ENCODE assay signal across 1 cellular context in genomic region chr6:170006524-170007467, GRCh38.
TF ChIP-seq lines count a peak whose summit lies in the region.

No MANE protein-coding gene starts in this region.

TF ChIP-seq in H1, 55 proteins besides CTCF, POLR2A, EP300 and RAD21 (continued from another document):
- TF ChIP-seq, protein P1, sequence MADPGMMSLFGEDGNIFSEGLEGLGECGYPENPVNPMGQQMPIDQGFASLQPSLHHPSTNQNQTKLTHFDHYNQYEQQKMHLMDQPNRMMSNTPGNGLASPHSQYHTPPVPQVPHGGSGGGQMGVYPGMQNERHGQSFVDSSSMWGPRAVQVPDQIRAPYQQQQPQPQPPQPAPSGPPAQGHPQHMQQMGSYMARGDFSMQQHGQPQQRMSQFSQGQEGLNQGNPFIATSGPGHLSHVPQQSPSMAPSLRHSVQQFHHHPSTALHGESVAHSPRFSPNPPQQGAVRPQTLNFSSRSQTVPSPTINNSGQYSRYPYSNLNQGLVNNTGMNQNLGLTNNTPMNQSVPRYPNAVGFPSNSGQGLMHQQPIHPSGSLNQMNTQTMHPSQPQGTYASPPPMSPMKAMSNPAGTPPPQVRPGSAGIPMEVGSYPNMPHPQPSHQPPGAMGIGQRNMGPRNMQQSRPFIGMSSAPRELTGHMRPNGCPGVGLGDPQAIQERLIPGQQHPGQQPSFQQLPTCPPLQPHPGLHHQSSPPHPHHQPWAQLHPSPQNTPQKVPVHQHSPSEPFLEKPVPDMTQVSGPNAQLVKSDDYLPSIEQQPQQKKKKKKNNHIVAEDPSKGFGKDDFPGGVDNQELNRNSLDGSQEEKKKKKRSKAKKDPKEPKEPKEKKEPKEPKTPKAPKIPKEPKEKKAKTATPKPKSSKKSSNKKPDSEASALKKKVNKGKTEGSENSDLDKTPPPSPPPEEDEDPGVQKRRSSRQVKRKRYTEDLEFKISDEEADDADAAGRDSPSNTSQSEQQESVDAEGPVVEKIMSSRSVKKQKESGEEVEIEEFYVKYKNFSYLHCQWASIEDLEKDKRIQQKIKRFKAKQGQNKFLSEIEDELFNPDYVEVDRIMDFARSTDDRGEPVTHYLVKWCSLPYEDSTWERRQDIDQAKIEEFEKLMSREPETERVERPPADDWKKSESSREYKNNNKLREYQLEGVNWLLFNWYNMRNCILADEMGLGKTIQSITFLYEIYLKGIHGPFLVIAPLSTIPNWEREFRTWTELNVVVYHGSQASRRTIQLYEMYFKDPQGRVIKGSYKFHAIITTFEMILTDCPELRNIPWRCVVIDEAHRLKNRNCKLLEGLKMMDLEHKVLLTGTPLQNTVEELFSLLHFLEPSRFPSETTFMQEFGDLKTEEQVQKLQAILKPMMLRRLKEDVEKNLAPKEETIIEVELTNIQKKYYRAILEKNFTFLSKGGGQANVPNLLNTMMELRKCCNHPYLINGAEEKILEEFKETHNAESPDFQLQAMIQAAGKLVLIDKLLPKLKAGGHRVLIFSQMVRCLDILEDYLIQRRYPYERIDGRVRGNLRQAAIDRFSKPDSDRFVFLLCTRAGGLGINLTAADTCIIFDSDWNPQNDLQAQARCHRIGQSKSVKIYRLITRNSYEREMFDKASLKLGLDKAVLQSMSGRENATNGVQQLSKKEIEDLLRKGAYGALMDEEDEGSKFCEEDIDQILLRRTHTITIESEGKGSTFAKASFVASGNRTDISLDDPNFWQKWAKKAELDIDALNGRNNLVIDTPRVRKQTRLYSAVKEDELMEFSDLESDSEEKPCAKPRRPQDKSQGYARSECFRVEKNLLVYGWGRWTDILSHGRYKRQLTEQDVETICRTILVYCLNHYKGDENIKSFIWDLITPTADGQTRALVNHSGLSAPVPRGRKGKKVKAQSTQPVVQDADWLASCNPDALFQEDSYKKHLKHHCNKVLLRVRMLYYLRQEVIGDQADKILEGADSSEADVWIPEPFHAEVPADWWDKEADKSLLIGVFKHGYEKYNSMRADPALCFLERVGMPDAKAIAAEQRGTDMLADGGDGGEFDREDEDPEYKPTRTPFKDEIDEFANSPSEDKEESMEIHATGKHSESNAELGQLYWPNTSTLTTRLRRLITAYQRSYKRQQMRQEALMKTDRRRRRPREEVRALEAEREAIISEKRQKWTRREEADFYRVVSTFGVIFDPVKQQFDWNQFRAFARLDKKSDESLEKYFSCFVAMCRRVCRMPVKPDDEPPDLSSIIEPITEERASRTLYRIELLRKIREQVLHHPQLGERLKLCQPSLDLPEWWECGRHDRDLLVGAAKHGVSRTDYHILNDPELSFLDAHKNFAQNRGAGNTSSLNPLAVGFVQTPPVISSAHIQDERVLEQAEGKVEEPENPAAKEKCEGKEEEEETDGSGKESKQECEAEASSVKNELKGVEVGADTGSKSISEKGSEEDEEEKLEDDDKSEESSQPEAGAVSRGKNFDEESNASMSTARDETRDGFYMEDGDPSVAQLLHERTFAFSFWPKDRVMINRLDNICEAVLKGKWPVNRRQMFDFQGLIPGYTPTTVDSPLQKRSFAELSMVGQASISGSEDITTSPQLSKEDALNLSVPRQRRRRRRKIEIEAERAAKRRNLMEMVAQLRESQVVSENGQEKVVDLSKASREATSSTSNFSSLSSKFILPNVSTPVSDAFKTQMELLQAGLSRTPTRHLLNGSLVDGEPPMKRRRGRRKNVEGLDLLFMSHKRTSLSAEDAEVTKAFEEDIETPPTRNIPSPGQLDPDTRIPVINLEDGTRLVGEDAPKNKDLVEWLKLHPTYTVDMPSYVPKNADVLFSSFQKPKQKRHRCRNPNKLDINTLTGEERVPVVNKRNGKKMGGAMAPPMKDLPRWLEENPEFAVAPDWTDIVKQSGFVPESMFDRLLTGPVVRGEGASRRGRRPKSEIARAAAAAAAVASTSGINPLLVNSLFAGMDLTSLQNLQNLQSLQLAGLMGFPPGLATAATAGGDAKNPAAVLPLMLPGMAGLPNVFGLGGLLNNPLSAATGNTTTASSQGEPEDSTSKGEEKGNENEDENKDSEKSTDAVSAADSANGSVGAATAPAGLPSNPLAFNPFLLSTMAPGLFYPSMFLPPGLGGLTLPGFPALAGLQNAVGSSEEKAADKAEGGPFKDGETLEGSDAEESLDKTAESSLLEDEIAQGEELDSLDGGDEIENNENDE (IDR thresholded peaks at IDR 0.05; ENCODE audit: insufficient replicate concordance, low read length): peak; percentile 50
- TF ChIP-seq RNF2 (IDR thresholded peaks at IDR 0.05; ENCODE audit: borderline replicate concordance, low read depth, low read length, missing control alignments, poor library complexity, severe bottlenecking) (no peak), SP1 (IDR thresholded peaks at IDR 0.05; ENCODE audit: low read depth, low read length) (peak; percentile 59; the same call in 1 of the 2 replicates), CREB1 (IDR thresholded peaks at IDR 0.05) (no peak), YY1 (IDR thresholded peaks at IDR 0.05; ENCODE audit: low read depth, low read length) (no peak), KDM5A (IDR thresholded peaks at IDR 0.05; ENCODE audit: low read length) (no peak), TEAD4 (IDR thresholded peaks at IDR 0.05; ENCODE audit: low read depth, low read length) (peak; percentile 81; the same call in 1 of the 2 replicates), SIRT6 (IDR thresholded peaks at IDR 0.05; ENCODE audit: low read length) (no peak), TCF12 (IDR thresholded peaks at IDR 0.05; ENCODE audit: low read depth, low read length) (peak; percentile 83; the same call in 1 of the 2 replicates), RBBP5 (IDR thresholded peaks at IDR 0.05; ENCODE audit: borderline replicate concordance, low read depth, low read length) (peak; percentile 41; the same call in 1 of the 2 replicates), POU5F1 (IDR thresholded peaks at IDR 0.05; ENCODE audit: low read depth, low read length) (peak; percentile 93), MAX (IDR thresholded peaks at IDR 0.05) (0 out of 2 replicates have a peak, but pooled peaks have one; percentile 32)
- TF ChIP-seq, protein P2, sequence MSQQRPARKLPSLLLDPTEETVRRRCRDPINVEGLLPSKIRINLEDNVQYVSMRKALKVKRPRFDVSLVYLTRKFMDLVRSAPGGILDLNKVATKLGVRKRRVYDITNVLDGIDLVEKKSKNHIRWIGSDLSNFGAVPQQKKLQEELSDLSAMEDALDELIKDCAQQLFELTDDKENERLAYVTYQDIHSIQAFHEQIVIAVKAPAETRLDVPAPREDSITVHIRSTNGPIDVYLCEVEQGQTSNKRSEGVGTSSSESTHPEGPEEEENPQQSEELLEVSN (IDR thresholded peaks at IDR 0.05): peak; percentile 69
TF ChIP-seq in H1: peak in this region for 8.
